In genomic region chr4:16118090-16118489, GRCh38 we compare ENCODE assay signal across 27 cellular contexts. TPM values are rescaled to one million over a fixed set of nuclear protein-coding genes. Genes with fewer than 3 reads are reported as not detected.
DNase-seq lines count a peak whose midpoint lies in the region; ATAC-seq and TF ChIP-seq lines count a peak whose summit lies in the region.
"Had no signal": no experiment of that assay in that cellular context is flagged by ENCODE, and none has a peak within 500 bp of the region (broad histone marks: within the 10 kb centered on the region; RNA-seq: fewer than 3 reads in every experiment).

No MANE protein-coding gene starts in this region.

- no peak overlapping the region for H3K4me3 ChIP-seq in right cardiac atrium (ENCODE audit: low read length)
- no peak overlapping the region for H3K4me3 ChIP-seq in colonic mucosa
- H3K4me3 ChIP-seq: GM23248, PC-9 had no signal

- no peak overlapping the region for H3K9ac ChIP-seq in colonic mucosa (ENCODE audit: low read depth in 2 of 2, low read length in 2 of 2)
- H3K9ac ChIP-seq: GM23248 had no signal

- intact Hi-C loops in right cardiac atrium (cut with DNase I) (no loop called here), colonic mucosa (cut with DNase I) (no loop called here), left colon (cut with DNase I, micrococcal nuclease) (no loop called here)

- H3K27me3 ChIP-seq in right cardiac atrium (ENCODE audit: control insufficient read depth, insufficient read depth), result no peaks in the 10 kb centered on the region
- no peaks in the 10 kb centered on the region for H3K27me3 ChIP-seq in colonic mucosa

- 33% methylated on average over 2 of the region's 2 CpGs for WGBS in right cardiac atrium

- no peak for TF ChIP-seq CTCF in colonic mucosa (IDR thresholded peaks at IDR 0.05)

- H3K9me3 ChIP-seq in right cardiac atrium (ENCODE audit: control insufficient read depth, low read length) (no peaks in the 10 kb centered on the region), colonic mucosa (no peaks in the 10 kb centered on the region)

- H3K4me1 ChIP-seq in right cardiac atrium (ENCODE audit: control insufficient read depth, insufficient read depth, low read length) (peaks cover 4% of the 10 kb centered on the region), colonic mucosa (no peaks in the 10 kb centered on the region)

- ATAC-seq in right cardiac atrium, result peak; percentile 34 to 47
- ATAC-seq in HG03025 (IDR thresholded peaks at IDR 0.05; ENCODE audit: low FRiP score, unreplicated experiment), result no peak
- no peak for ATAC-seq in left colon
- ATAC-seq: HepG2 had no signal

- DNase-seq in DMS53 (lab: John Stamatoyannopoulos, UW) (peak; percentile 28), DMS53 treated with DMSO at 0.1 percent for 48 hours (lab: John Stamatoyannopoulos, UW; ENCODE audit: unreplicated experiment) (no peak), cerebellum (ENCODE audit: low spot score) (peak; percentile 28), right cardiac atrium (no peak), renal cortical epithelial cell (ENCODE audit: low read depth) (peak; percentile 53), colonic mucosa (no peak), left colon (no peak)
- DNase-seq: CD8-positive, alpha-beta memory T cell; GM23248; H7; Karpas-422; NCI-H1105; NCI-H1436 treated with DMSO at 0.1 percent for 48 hours; NCI-H187 treated with DMSO at 0.1 percent for 48 hours; NCI-H2171 treated with DMSO at 0.1 percent for 48 hours; NCI-H524; NCI-H748 treated with DMSO at 0.1 percent for 48 hours; NK-92 treated with Interleukin-12 subunit alpha and Interleukin-12 subunit beta, amount 100 ng/mL, for 24 hours; PC-9; RPMI8226; SHP77 treated with DMSO at 0.1 percent for 48 hours had no signal

- H3K36me3 ChIP-seq in colonic mucosa, result no peaks in the 10 kb centered on the region

- H3K27ac ChIP-seq in right cardiac atrium (ENCODE audit: low read length) (no peak overlapping the region), colonic mucosa (no peak overlapping the region)
- H3K27ac ChIP-seq: 22Rv1, GM23248, PC-9 had no signal

RNA-seq across cellular contexts. Expression of gene PROM1, which starts 34.3 kb away (rescaled TPM):
- 21.6 TPM for total RNA-seq in cerebellum
- 10 to 100 TPM in 1 of 4 donors, 1 to 10 TPM in 3; 5.4 to 12.3 (median 7.3) TPM for total RNA-seq in right cardiac atrium
- polyA plus RNA-seq in right cardiac atrium, result 3.2 TPM
- 61.6 and 98.4 TPM in 2 replicates for total RNA-seq in renal cortical epithelial cell
- 10 to 100 TPM; 34.3 to 63.9 TPM for total RNA-seq in colonic mucosa
- 100 to 1,000 TPM in 1 of 2 donors, 10 to 100 TPM in 1; 84.1 to 121 TPM for total RNA-seq in left colon
- total RNA-seq: B cell, GM23248, HT1080, PC-9 had no signal
- polyA plus RNA-seq: CD14-positive monocyte; CD8-positive, alpha-beta memory T cell; GM23248 had no signal

Comparison
In these comparisons a context has a peak if more than half of its experiments do, and no peak if none do; other contexts are left out.
1. DNase-seq: peak in DMS53 (single experiment), cerebellum (single experiment) and renal cortical epithelial cell (single experiment); none in DMS53 treated with DMSO at 0.1 percent for 48 hours (single experiment), right cardiac atrium (0 of 3), colonic mucosa (single experiment) and left colon (0 of 2).
2. ATAC-seq: peak in right cardiac atrium (2 of 2); none in HG03025 (single experiment) and left colon (single experiment).